In genomic region chr16:81928975-81929374, GRCh38 we compare ENCODE assay signal across 1 cellular context.
A peak's percentile ranks its signal among the peaks of the same experiment; 100 is the strongest.
TF ChIP-seq lines count a peak whose summit lies in the region.

No MANE protein-coding gene starts in this region.

TF ChIP-seq in K562, 482 proteins besides CTCF, POLR2A, EP300 and RAD21 (continued from another document and continues in another):
- TF ChIP-seq ZNF592 (IDR thresholded peaks at IDR 0.05) (no peak), NR3C1 (CRISPR knock-in tag; IDR thresholded peaks at IDR 0.05) (no peak), REST (CRISPR knock-in tag; IDR thresholded peaks at IDR 0.05; ENCODE audit: low read depth) (no peak), HSF4 (CRISPR knock-in tag; IDR thresholded peaks at IDR 0.05; ENCODE audit: borderline replicate concordance) (no peak), SREBF2 (CRISPR knock-in tag; IDR thresholded peaks at IDR 0.05) (no peak), E2F6 (IDR thresholded peaks at IDR 0.05; ENCODE audit: borderline replicate concordance in 1 of 2, extremely low read depth in 1 of 2, insufficient read depth in 1 of 2, insufficient read length in 1 of 2, low read depth in 1 of 2, low read length in 1 of 2, poor library complexity in 1 of 2, severe bottlenecking in 1 of 2) (peak in 1 of 2 experiments; percentile 55), TSHZ1 (CRISPR knock-in tag; IDR thresholded peaks at IDR 0.05) (no peak), RBFOX2 (IDR thresholded peaks at IDR 0.05; ENCODE audit: low read depth, low read length) (peak; percentile 52), BRD4 (IDR thresholded peaks at IDR 0.05) (no peak), ZNF277 (CRISPR knock-in tag; IDR thresholded peaks at IDR 0.05; ENCODE audit: borderline replicate concordance) (no peak), MGA (IDR thresholded peaks at IDR 0.05) (peak; percentile 56), NUFIP1 (IDR thresholded peaks at IDR 0.05; ENCODE audit: partially characterized antibody) (no peak), E2F4 (CRISPR knock-in tag; IDR thresholded peaks at IDR 0.05; ENCODE audit: low read depth) (no peak), ZNF395 (CRISPR knock-in tag; IDR thresholded peaks at IDR 0.05) (0 out of 2 replicates have a peak, but pooled peaks have one; percentile 45), HDGF (IDR thresholded peaks at IDR 0.05) (no peak), NFATC3 (IDR thresholded peaks at IDR 0.05) (no peak), BDP1 (IDR thresholded peaks at IDR 0.05; ENCODE audit: insufficient read depth, insufficient read length) (no peak), SRSF9 (IDR thresholded peaks at IDR 0.05; ENCODE audit: borderline replicate concordance, low read depth, low read length) (no peak), TAF1 (IDR thresholded peaks at IDR 0.05; ENCODE audit: control insufficient read depth, extremely low read depth, insufficient read depth, low read length, severe bottlenecking) (no peak), NR4A1 (CRISPR knock-in tag; IDR thresholded peaks at IDR 0.05) (no peak), NR4A1 (tag; IDR thresholded peaks at IDR 0.05) (no peak)
